Comparison of ENCODE assay signal across 24 cellular contexts in the genomic region with DNA sequence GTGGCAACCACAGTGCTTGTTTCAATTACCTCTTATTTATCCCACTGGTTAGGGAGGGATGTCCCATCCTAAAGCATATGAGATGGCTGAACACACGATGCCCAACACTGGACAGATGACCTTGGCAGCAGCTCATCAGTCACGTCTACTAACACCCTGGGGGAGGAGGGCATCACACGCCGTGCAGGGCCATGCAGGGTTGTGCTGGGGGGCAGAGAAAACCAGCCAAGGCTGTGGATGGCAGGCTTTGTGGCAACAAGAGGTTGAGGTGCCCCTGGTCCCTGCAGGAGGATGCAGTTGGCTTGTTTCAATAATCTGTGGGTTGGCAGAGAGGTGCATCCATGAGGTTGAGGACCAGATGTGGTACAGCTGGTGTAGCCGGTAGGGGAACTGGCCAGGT.
"Had no signal": no experiment of that assay in that cellular context is flagged by ENCODE, and none has a peak within 500 bp of the region (broad histone marks: within the 10 kb centered on the region; RNA-seq: fewer than 3 reads in every experiment).

No MANE protein-coding gene starts in this region.

- H3K4me1 Mint-ChIP-seq: mesothelial cell of epicardium had no signal

- H3K4me1 ChIP-seq: colonic mucosa, gastrocnemius medialis, heart right ventricle, left lung, lower lobe of right lung had no signal

- DNase-seq: colonic mucosa; cortex of kidney; effector CD8-positive, alpha-beta T cell; effector memory CD8-positive, alpha-beta T cell; endodermal cell; erythroblast; esophagus squamous epithelium; foreskin fibroblast; foreskin melanocyte; gastrocnemius medialis; glutamatergic neuron; head of caudate nucleus; heart right ventricle; hippocampal formation; left cardiac atrium; left lung; left ventricle myocardium superior; lower lobe of right lung; mesenchymal stem cell; mucosa of descending colon had no signal

- H3K27me3 ChIP-seq: colonic mucosa, gastrocnemius medialis had no signal

- H3K27ac Mint-ChIP-seq: dendritic cell treated with granulocyte-macrophage colony-stimulating factor and Interleukin-4, amounts not matched to agents 40 ng/mL and 50 ng/mL, for 4 days; effector memory CD8-positive, alpha-beta T cell; endodermal cell; mesothelial cell of epicardium had no signal

- ATAC-seq: effector memory CD8-positive, alpha-beta T cell; esophagus mucosa; gastrocnemius medialis; heart right ventricle; left cardiac atrium; left lung; left ventricle myocardium superior; lower lobe of right lung; mucosa of descending colon had no signal

- H3K4me3 Mint-ChIP-seq: dendritic cell treated with granulocyte-macrophage colony-stimulating factor and Interleukin-4, amounts not matched to agents 40 ng/mL and 50 ng/mL, for 4 days; effector memory CD8-positive, alpha-beta T cell; endodermal cell; mesothelial cell of epicardium had no signal

- H3K4me3 ChIP-seq: colonic mucosa, esophagus squamous epithelium, gastrocnemius medialis, heart right ventricle, left lung, lower lobe of right lung, mucosa of descending colon had no signal

- H3K27ac ChIP-seq: colonic mucosa, epithelial cell of prostate, esophagus squamous epithelium, gastrocnemius medialis, heart right ventricle, left lung, lower lobe of right lung had no signal

- H3K9me3 ChIP-seq: colonic mucosa, esophagus squamous epithelium, gastrocnemius medialis, lower lobe of right lung, mucosa of descending colon had no signal

- H3K36me3 ChIP-seq: colonic mucosa, esophagus squamous epithelium, gastrocnemius medialis, heart right ventricle, left lung, lower lobe of right lung had no signal
